In the genomic region with DNA sequence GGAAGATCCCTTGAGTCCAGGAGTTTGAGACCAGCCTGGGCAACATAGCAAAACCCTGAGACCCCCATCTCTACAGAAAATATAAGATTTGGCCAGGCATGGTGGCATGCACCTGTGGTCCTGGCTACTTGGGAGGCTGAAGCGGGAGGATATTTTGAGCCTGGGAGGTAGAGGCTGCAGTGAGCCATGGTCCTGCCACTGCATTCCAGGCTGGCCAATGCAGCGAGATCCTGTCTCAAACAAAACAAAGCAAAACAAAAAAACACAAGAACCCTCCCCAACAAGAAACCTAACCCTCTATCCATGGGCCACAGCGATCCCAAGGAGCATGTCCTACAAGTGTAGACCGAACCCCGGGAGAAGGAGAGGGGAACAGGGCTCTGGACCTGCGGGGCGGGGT, we compare ENCODE assay signal across 16 cellular contexts.
"Had no signal": no experiment of that assay in that cellular context is flagged by ENCODE, and none has a peak within 500 bp of the region (broad histone marks: within the 10 kb centered on the region; RNA-seq: fewer than 3 reads in every experiment).

No MANE protein-coding gene starts in this region.

- H3K27ac ChIP-seq: adrenal gland, left ventricle myocardium inferior, sigmoid colon, thoracic aorta, upper lobe of right lung had no signal

- FAIRE-seq: colon, endometrium, kidney had no signal

- H3K9me3 Mint-ChIP-seq: naive B cell had no signal

- H3K4me1 ChIP-seq: adrenal gland, left ventricle myocardium inferior, sigmoid colon, upper lobe of right lung had no signal

- H3K9me3 ChIP-seq: adrenal gland, left ventricle myocardium inferior, sigmoid colon, thoracic aorta, upper lobe of right lung had no signal

- H3K36me3 Mint-ChIP-seq: naive B cell had no signal

- H3K4me3 ChIP-seq: adrenal gland, left ventricle myocardium inferior, sigmoid colon, thoracic aorta, upper lobe of right lung had no signal

- ATAC-seq: upper lobe of right lung had no signal

- DNase-seq: activated CD4-positive, alpha-beta T cell treated with anti-CD3 and anti-CD28 coated beads, Interleukin-2, amount 50 U/mL, for 48 hours; activated CD4-positive, CD25-positive, alpha-beta regulatory T cell treated with anti-CD3 and anti-CD28 coated beads, Interleukin-2, amount 50 U/mL, for 72 hours; activated naive CD4-positive, alpha-beta T cell treated with anti-CD3 and anti-CD28 coated beads, Interleukin-2, amount 50 U/mL, for 16 hours; activated T-cell treated with anti-CD3 and anti-CD28 coated beads, Interleukin-2, amount 50 U/mL, for 1 hour; adrenal gland; hippocampal formation; kidney; left ventricle myocardium inferior; naive B cell; occipital lobe; sigmoid colon; stimulated activated CD4-positive, alpha-beta T cell treated with anti-CD3 and anti-CD28 coated beads, Interleukin-1b, Interleukin-23, amount 100 ng/mL, for 48 hours; upper lobe of right lung had no signal

- H3K4me3 Mint-ChIP-seq: naive B cell had no signal

- H3K36me3 ChIP-seq: adrenal gland, left ventricle myocardium inferior, sigmoid colon, thoracic aorta, upper lobe of right lung had no signal
